8 cellular contexts compared by ENCODE assay signal in genomic region chr7:131071786-131072504, GRCh38.
DNase-seq lines count a peak whose midpoint lies in the region; ATAC-seq and TF ChIP-seq lines count a peak whose summit lies in the region.

No MANE protein-coding gene starts in this region.

- H3K27ac ChIP-seq in right lobe of liver (peak overlapping the region; percentile 31 to 74 (median 72)), uterus (peak overlapping the region; percentile 50 to 78)

- no peaks in the 10 kb centered on the region for H3K36me3 ChIP-seq in right lobe of liver
- H3K36me3 ChIP-seq in uterus: no peaks in the 10 kb centered on the region

- H3K9me3 ChIP-seq in right lobe of liver (no peaks in the 10 kb centered on the region), uterus (no peaks in the 10 kb centered on the region)

- 9% methylated on average over 10 of the region's 10 CpGs for WGBS in right lobe of liver (ENCODE audit: insufficient coverage, low coverage, low lambda C conversion rate, missing lambda C conversion rate)

- intact Hi-C loops in right lobe of liver (cut with DNase I): no loop called here
- intact Hi-C loops in uterus (cut with DNase I; ENCODE audit: low total_unique reads): no loop called here

- H3K4me3 ChIP-seq in right lobe of liver: peak overlapping the region in 1 of 3 donors; percentile 28
- H3K4me3 ChIP-seq in uterus: peak overlapping the region in 1 of 2 donors; percentile 9

- H3K4me1 ChIP-seq in right lobe of liver (peaks cover 0 to 76% (median 14%) of the 10 kb centered on the region in 4 donors), uterus (peaks cover 7 to 15% of the 10 kb centered on the region in 2 donors)

- peak; percentile 51 to 53 (median 51) for TF ChIP-seq CTCF in right lobe of liver (IDR thresholded peaks at IDR 0.05)
- TF ChIP-seq CTCF in uterus (IDR thresholded peaks at IDR 0.05): peak; percentile 12 to 34 (median 20)

- H3K27me3 ChIP-seq in right lobe of liver (no peaks in the 10 kb centered on the region), uterus (no peaks in the 10 kb centered on the region)

- DNase-seq in NCI-H1105 treated with DMSO at 0.1 percent for 48 hours (lab: John Stamatoyannopoulos, UW) (peak; percentile 18), NCI-H1105 (lab: John Stamatoyannopoulos, UW) (no peak), NCI-H526 treated with DMSO at 0.1 percent for 48 hours (lab: John Stamatoyannopoulos, UW) (peak; percentile 90), brain pericyte (ENCODE audit: low read depth, low spot score) (peak; percentile 75), right lobe of liver (peak in 2 of 3 donors; percentile 64 to 80), uterus (peak; percentile 62 to 69), NCI-H146 (lab: John Stamatoyannopoulos, UW) (no peak)

- ATAC-seq in right lobe of liver: peak; percentile 37 to 81 (median 70)
- no peak for ATAC-seq in HG02763 (IDR thresholded peaks at IDR 0.05; ENCODE audit: unreplicated experiment)

- TF ChIP-seq POLR2A in right lobe of liver (IDR thresholded peaks at IDR 0.05): peak; percentile 83
- no peak for TF ChIP-seq POLR2A in uterus (IDR thresholded peaks at IDR 0.05)

Comparison
In these comparisons a context has a peak if more than half of its experiments do, and no peak if none do; other contexts are left out.
1. DNase-seq: peak in NCI-H1105 treated with DMSO at 0.1 percent for 48 hours (single experiment), NCI-H526 treated with DMSO at 0.1 percent for 48 hours (single experiment), brain pericyte (single experiment), right lobe of liver (2 of 3) and uterus (2 of 2); none in NCI-H1105 (single experiment) and NCI-H146 (single experiment).